ENCODE assay signal across 23 cellular contexts in genomic region chr6:25987845-25988244, GRCh38. TPM values are rescaled to one million over a fixed set of nuclear protein-coding genes. Genes with fewer than 3 reads are reported as not detected.
A peak's percentile ranks its signal among the peaks of the same experiment; 100 is the strongest.
DNase-seq lines count a peak whose midpoint lies in the region; ATAC-seq, FAIRE-seq and TF ChIP-seq lines count a peak whose summit lies in the region.
"Had no signal": no experiment of that assay in that cellular context is flagged by ENCODE, and none has a peak within 500 bp of the region (broad histone marks: within the 10 kb centered on the region; RNA-seq: fewer than 3 reads in every experiment).

No MANE protein-coding gene starts in this region.

- H3K4me1 ChIP-seq in H1 (replicated peaks in 1 of 4; ENCODE audit: control insufficient read depth in 3 of 4, insufficient read depth in 4 of 4, low read length in 3 of 4), result peaks cover 0 to 5% (median 4%) of the 10 kb centered on the region in 4 experiments; a peak in 4 of 7 replicates

- POLR2A ChIA-PET in H1 (lab: Charles Lee; ENCODE audit: partially characterized antibody), result interaction anchor here (1.2 kb wide), 1 partner anchor 33 kb away, joined by 3 read pairs; a partner anchor contains a TSS

- no peak overlapping the region for H4K8ac ChIP-seq in H1 (ENCODE audit: extremely low read depth, insufficient read depth, low read length)

- peak overlapping the region; percentile 74 for H3K27ac Mint-ChIP-seq in activated T-cell treated with anti-CD3 and anti-CD28 coated beads, Interleukin-2, amount 50 U/mL, for 72 hours
- H3K27ac Mint-ChIP-seq in stimulated activated memory B cell treated with anti-CD40 and anti-IgM and Interleukin-4, amounts not matched to agents 10 μg/mL and 1 μg/mL and 100 μg/mL, for 72 hours, result peak overlapping the region; percentile 44
- H3K27ac Mint-ChIP-seq: activated CD8-positive, alpha-beta memory T cell treated with anti-CD3 and anti-CD28 coated beads, Interleukin-2, amount 10 ng/mL, durations not matched to agents 7 days and 5 days had no signal

- no peak overlapping the region for H4K91ac ChIP-seq in H1 (replicated peaks; ENCODE audit: insufficient read length, low read length)

- WGBS in H1 (ENCODE audit: extremely low coverage in 1 of 2, insufficient coverage in 1 of 2, insufficient read length in 1 of 2, insufficient replicate concordance in 2 of 2, low coverage in 1 of 2, low lambda C conversion rate in 2 of 2, missing lambda C conversion rate in 1 of 2), 2 experiments, result 61% methylated on average over 9 of the region's 9 CpGs; no CpG with 5 or more reads in 1 of the 2 experiments

- TF ChIP-seq EP300 in H1 (IDR thresholded peaks at IDR 0.05; ENCODE audit: borderline replicate concordance in 1 of 2, low read depth in 2 of 2, low read length in 2 of 2), result no peak

- no peak overlapping the region for H3K9ac ChIP-seq in H1 (replicated peaks in 1 of 4; ENCODE audit: extremely low read depth in 1 of 4, low read depth in 3 of 4, low read length in 3 of 4)
- H3K9ac ChIP-seq: GM23248 had no signal

- no peak overlapping the region for H2BK5ac ChIP-seq in H1 (ENCODE audit: low read depth, low read length)

- H3K36me3 Mint-ChIP-seq in activated T-cell treated with anti-CD3 and anti-CD28 coated beads, Interleukin-2, amount 50 U/mL, for 72 hours (ENCODE audit: insufficient read depth in 2 of 2), result peaks cover 8 to 26% of the 10 kb centered on the region in 2 donors
- peaks cover 50% of the 10 kb centered on the region for H3K36me3 Mint-ChIP-seq in stimulated activated memory B cell treated with anti-CD40 and anti-IgM and Interleukin-4, amounts not matched to agents 10 μg/mL and 1 μg/mL and 100 μg/mL, for 72 hours

- TF ChIP-seq CTCF in H1 (IDR thresholded peaks at IDR 0.05; ENCODE audit: control extremely low read depth in 1 of 3, insufficient read depth in 1 of 3, low read depth in 1 of 3, low read length in 3 of 3), result no peak

- H3K18ac ChIP-seq in H1 (ENCODE audit: extremely low read depth, low read length), result no peak overlapping the region

- H2BK120ac ChIP-seq in H1 (replicated peaks; ENCODE audit: low read depth, low read length), result no peak overlapping the region

- no peaks in the 10 kb centered on the region for H3K9me3 ChIP-seq in H1 (ENCODE audit: insufficient read depth in 2 of 2, low read depth in 1 of 2, low read length in 1 of 2)
- H3K9me3 ChIP-seq: tibial artery had no signal

- no peaks in the 10 kb centered on the region for H3K9me3 Mint-ChIP-seq in activated T-cell treated with anti-CD3 and anti-CD28 coated beads, Interleukin-2, amount 50 U/mL, for 72 hours
- no peaks in the 10 kb centered on the region for H3K9me3 Mint-ChIP-seq in stimulated activated memory B cell treated with anti-CD40 and anti-IgM and Interleukin-4, amounts not matched to agents 10 μg/mL and 1 μg/mL and 100 μg/mL, for 72 hours

- CTCF ChIA-PET in H1 (lab: Charles Lee; ENCODE audit: partially characterized antibody), result interaction anchor here (1.5 kb wide), 1 partner anchor 16 kb away, joined by 3 read pairs; no protein-coding TSS in a partner anchor

- TF ChIP-seq POLR2A in H1 (IDR thresholded peaks at IDR 0.05; ENCODE audit: control extremely low read depth in 1 of 2, low read depth in 2 of 2, low read length in 2 of 2), result no peak

- H3K4ac ChIP-seq in H1 (replicated peaks; ENCODE audit: insufficient read length, low read depth, low read length), result no peak overlapping the region

- H3K79me2 ChIP-seq in H1 (ENCODE audit: control insufficient read depth in 1 of 2, insufficient read depth in 2 of 2, low read length in 2 of 2), result no peaks in the 10 kb centered on the region

- no peak for TF ChIP-seq RAD21 in H1 (IDR thresholded peaks at IDR 0.05 in 1 of 2, conservative IDR thresholded peaks at IDR 0.05 in 1 of 2; ENCODE audit: low read depth in 2 of 2, low read length in 2 of 2)

- H3K4me1 Mint-ChIP-seq in activated T-cell treated with anti-CD3 and anti-CD28 coated beads, Interleukin-2, amount 50 U/mL, for 72 hours (ENCODE audit: low read depth), result peaks cover 22% of the 10 kb centered on the region
- H3K4me1 Mint-ChIP-seq in stimulated activated memory B cell treated with anti-CD40 and anti-IgM and Interleukin-4, amounts not matched to agents 10 μg/mL and 1 μg/mL and 100 μg/mL, for 72 hours, result peaks cover 40% of the 10 kb centered on the region

- peak overlapping the region; percentile 43 to 44; a peak in 3 of 4 replicates for H3K4me2 ChIP-seq in H1 (ENCODE audit: insufficient read depth in 1 of 2, low read depth in 2 of 2, low read length in 2 of 2)

- no peak overlapping the region for H2BK12ac ChIP-seq in H1 (ENCODE audit: low read depth, low read length)

- H2BK20ac ChIP-seq in H1 (ENCODE audit: low read length), result no peak overlapping the region

- no peaks in the 10 kb centered on the region for H3K27me3 ChIP-seq in H1 (replicated peaks in 1 of 4; ENCODE audit: control insufficient read depth in 3 of 4, extremely low read depth in 1 of 4, insufficient read depth in 3 of 4, low read length in 3 of 4)
- H3K27me3 ChIP-seq: tibial artery had no signal

- no peak overlapping the region for H2BK15ac ChIP-seq in H1 (ENCODE audit: low read length)

- H4K20me1 ChIP-seq in H1 (replicated peaks in 1 of 2; ENCODE audit: control insufficient read depth in 1 of 2, insufficient read depth in 2 of 2, low read length in 2 of 2), result no peaks in the 10 kb centered on the region

- H3K27ac ChIP-seq in H1 (ENCODE audit: low read depth, low read length), result no peak overlapping the region; the same call in 1 of the 2 replicates
- H3K27ac ChIP-seq: GM23248, tibial artery had no signal

- no peaks in the 10 kb centered on the region for H3K79me1 ChIP-seq in H1 (ENCODE audit: low read depth, low read length)

- in situ Hi-C loops in SK-MEL-5 (cut with HindIII; ENCODE audit: low pct_unique_long_range_greater_than_20kb, low sequenced_read_pairs), result no loop called here

- FAIRE-seq in H1 (lab: Jason Lieb, UNC), result peak; percentile 55
- FAIRE-seq: HTR-8/SVneo had no signal

- no peak overlapping the region for H2AK5ac ChIP-seq in H1 (ENCODE audit: low read depth, low read length)

- DNase-seq in activated T-cell treated with anti-CD3 and anti-CD28 coated beads, Interleukin-2, amount 50 U/mL, for 72 hours, result no peak
- DNase-seq in activated T-cell treated with anti-CD3 and anti-CD28 coated beads for 4 hours, result no peak
- DNase-seq in SK-MEL-5 (ENCODE audit: low read depth, low spot score), result peak; percentile 28
- peak in 1 of 2 experiments; percentile 71 for DNase-seq in H1 (ENCODE audit: low read depth in 1 of 2, low spot score in 2 of 2)
- DNase-seq in NCI-H1105 treated with DMSO at 0.1 percent for 48 hours (lab: John Stamatoyannopoulos, UW), result no peak
- DNase-seq in retina, result no peak
- DNase-seq in stimulated activated CD4-positive, alpha-beta T cell treated with anti-CD3 and anti-CD28 coated beads, Interleukin-1b, Interleukin-23, amount 100 ng/mL, for 48 hours, result no peak
- DNase-seq: activated CD4-positive, CD25-positive, alpha-beta regulatory T cell treated with anti-CD3 and anti-CD28 coated beads, Interleukin-2, amount 50 U/mL, for 72 hours; activated CD8-positive, alpha-beta memory T cell treated with anti-CD3 and anti-CD28 coated beads, Interleukin-2, amount 10 ng/mL, durations not matched to agents 7 days and 5 days; activated gamma-delta T cell treated with Interleukin-2 at 50 U/mL for 16 hours; anterior cingulate cortex; central memory CD4-positive, alpha-beta T cell; EL; foreskin melanocyte; GM23248; hypothalamus; NCI-H524 treated with DMSO at 0.1 percent for 48 hours; SHP77 treated with DMSO at 0.1 percent for 48 hours; stimulated activated naive CD4-positive, alpha-beta T cell; tibial artery had no signal

- no peak overlapping the region for H4K5ac ChIP-seq in H1 (ENCODE audit: insufficient read length, low read depth, low read length)

- no peaks in the 10 kb centered on the region for H3K27me3 Mint-ChIP-seq in activated T-cell treated with anti-CD3 and anti-CD28 coated beads, Interleukin-2, amount 50 U/mL, for 72 hours (ENCODE audit: low read depth)
- no peaks in the 10 kb centered on the region for H3K27me3 Mint-ChIP-seq in stimulated activated memory B cell treated with anti-CD40 and anti-IgM and Interleukin-4, amounts not matched to agents 10 μg/mL and 1 μg/mL and 100 μg/mL, for 72 hours
- H3K27me3 Mint-ChIP-seq: activated CD8-positive, alpha-beta memory T cell treated with anti-CD3 and anti-CD28 coated beads, Interleukin-2, amount 10 ng/mL, durations not matched to agents 7 days and 5 days had no signal

- no peak overlapping the region for H2AFZ ChIP-seq in H1 (ENCODE audit: low read length)
- H2AFZ ChIP-seq: GM23248 had no signal

- no peak overlapping the region for H3K4me3 ChIP-seq in H1 (ENCODE audit: extremely low read depth in 1 of 4, insufficient read depth in 2 of 4, low read depth in 3 of 4, low read length in 4 of 4)
- H3K4me3 ChIP-seq: GM23248, tibial artery had no signal

- no peak overlapping the region for H3K14ac ChIP-seq in H1 (ENCODE audit: insufficient read length)

- H3K36me3 ChIP-seq in H1 (ENCODE audit: control insufficient read depth in 2 of 4, insufficient read depth in 4 of 4, low read length in 3 of 4), result no peaks in the 10 kb centered on the region

- no peak for ATAC-seq in activated T-cell treated with anti-CD3 and anti-CD28 coated beads, Interleukin-2, amount 50 U/mL, for 72 hours (replicated peaks in 1 of 2)
- ATAC-seq in stimulated activated memory B cell treated with anti-CD40 and anti-IgM and Interleukin-4, amounts not matched to agents 10 μg/mL and 1 μg/mL and 100 μg/mL, for 72 hours, result no peak
- ATAC-seq: activated CD8-positive, alpha-beta memory T cell treated with anti-CD3 and anti-CD28 coated beads, Interleukin-2, amount 10 ng/mL, durations not matched to agents 7 days and 5 days had no signal

- H3K4me3 Mint-ChIP-seq in activated T-cell treated with anti-CD3 and anti-CD28 coated beads, Interleukin-2, amount 50 U/mL, for 72 hours, result no peak overlapping the region
- H3K4me3 Mint-ChIP-seq in stimulated activated memory B cell treated with anti-CD40 and anti-IgM and Interleukin-4, amounts not matched to agents 10 μg/mL and 1 μg/mL and 100 μg/mL, for 72 hours, result no peak overlapping the region
- H3K4me3 Mint-ChIP-seq: activated CD8-positive, alpha-beta memory T cell treated with anti-CD3 and anti-CD28 coated beads, Interleukin-2, amount 10 ng/mL, durations not matched to agents 7 days and 5 days had no signal

- no peak overlapping the region for H3K23ac ChIP-seq in H1 (ENCODE audit: insufficient read length)

- no peak overlapping the region for H3K56ac ChIP-seq in H1 (replicated peaks; ENCODE audit: insufficient read length, low read depth, low read length)

- H3K23me2 ChIP-seq in H1 (ENCODE audit: low read depth, low read length), result peaks cover 4% of the 10 kb centered on the region

RNA-seq across cellular contexts. Expression of gene TRIM38, which starts 25.2 kb away (rescaled TPM):
- 10 to 100 TPM; 21.3 to 39.9 TPM for total RNA-seq in activated T-cell treated with anti-CD3 and anti-CD28 coated beads, Interleukin-2, amount 50 U/mL, for 72 hours
- total RNA-seq in SK-MEL-5 (2014; rRNA removed; shearing (Covaris generic)), result 15.0 and 15.7 TPM in 2 replicates
- 9.9 and 11.6 TPM in 2 replicates for polyA plus RNA-seq in SK-MEL-5 (2015; cell fraction: cytosol; rRNA removed)
- 27.0 and 33.1 TPM in 2 replicates for polyA plus RNA-seq in SK-MEL-5 (2015; cell fraction: nucleus; rRNA removed)
- 0.27 and 0.43 TPM in 2 replicates for total RNA-seq in H1 (2021; fragmentation: NEBNext Ultra II Directional; extraction: Animal tissue kit (Norgen Biotek cat#: 25700))
- polyA plus RNA-seq in H1 (2011; rRNA removed), result 0.25 and 0.56 TPM in 2 replicates
- 0.44 TPM for polyA plus RNA-seq in H1 (2011; cell fraction: cytosol; rRNA removed)
- polyA plus RNA-seq in H1 (2011; cell fraction: nucleus; rRNA removed), result 0.54 TPM
- 0.48 to 0.77 TPM (median 0.66 TPM) in 4 replicates for polyA plus RNA-seq in H1 (2012, experiment 1 of 2)
- 0.07 TPM for polyA plus RNA-seq in H1 (2012, experiment 2 of 2)
- 0.32 TPM for polyA plus RNA-seq in H1 (2013, experiment 1 of 2)
- polyA plus RNA-seq in H1 (2013, experiment 2 of 2), result 0.29 TPM
- 0.91 and 1.3 TPM in 2 replicates for polyA minus RNA-seq in H1 (2011; rRNA and poly(A)+ RNA removed)
- 0.29 TPM for polyA minus RNA-seq in H1 (2011; cell fraction: cytosol; rRNA and poly(A)+ RNA removed)
- 1.9 TPM for polyA minus RNA-seq in H1 (2011; cell fraction: nucleus; rRNA and poly(A)+ RNA removed)

RNA-seq across cellular contexts. Expression of gene SLC17A2, which starts 57.4 kb away (rescaled TPM):
- not detected for total RNA-seq in activated T-cell treated with anti-CD3 and anti-CD28 coated beads, Interleukin-2, amount 50 U/mL, for 72 hours
- not detected in 2 replicates for total RNA-seq in SK-MEL-5 (2014; rRNA removed; shearing (Covaris generic))
- not detected in 2 replicates for polyA plus RNA-seq in SK-MEL-5 (2015; cell fraction: cytosol; rRNA removed)
- not detected in 2 replicates for polyA plus RNA-seq in SK-MEL-5 (2015; cell fraction: nucleus; rRNA removed)
- not detected in 2 replicates for total RNA-seq in H1 (2021; fragmentation: NEBNext Ultra II Directional; extraction: Animal tissue kit (Norgen Biotek cat#: 25700))
- polyA plus RNA-seq in H1 (2011; rRNA removed), result not detected in 2 replicates
- polyA plus RNA-seq in H1 (2011; cell fraction: cytosol; rRNA removed), result not detected
- not detected for polyA plus RNA-seq in H1 (2011; cell fraction: nucleus; rRNA removed)
- polyA plus RNA-seq in H1 (2012, experiment 1 of 2), result not detected in 4 replicates
- not detected for polyA plus RNA-seq in H1 (2012, experiment 2 of 2)
- not detected for polyA plus RNA-seq in H1 (2013, experiment 1 of 2)
- polyA plus RNA-seq in H1 (2013, experiment 2 of 2), result not detected
- not detected in 2 replicates for polyA minus RNA-seq in H1 (2011; rRNA and poly(A)+ RNA removed)
- not detected for polyA minus RNA-seq in H1 (2011; cell fraction: cytosol; rRNA and poly(A)+ RNA removed)
- not detected for polyA minus RNA-seq in H1 (2011; cell fraction: nucleus; rRNA and poly(A)+ RNA removed)
- total RNA-seq: activated CD8-positive, alpha-beta memory T cell treated with anti-CD3 and anti-CD28 coated beads, Interleukin-2, amount 10 ng/mL, durations not matched to agents 7 days and 5 days; epithelial cell of proximal tubule; GM23248 had no signal
- polyA plus RNA-seq: GM23248 had no signal

Comparison
In these comparisons a context has a peak if more than half of its experiments do, and no peak if none do; other contexts are left out.
1. RNA of gene TRIM38, which starts 25.2 kb away (total RNA-seq): 21.3 to 39.9 TPM in activated T-cell treated with anti-CD3 and anti-CD28 coated beads, Interleukin-2, amount 50 U/mL, for 72 hours and 15.0 to 15.7 TPM in SK-MEL-5; 0.27 to 0.43 TPM in H1; every median in the first group is over 10 times any median in the second.